21 cellular contexts compared by ENCODE assay signal in genomic region chr10:63799511-63799910, GRCh38.
DNase-seq lines count a peak whose midpoint lies in the region; ATAC-seq and TF ChIP-seq lines count a peak whose summit lies in the region.
"Had no signal": no experiment of that assay in that cellular context is flagged by ENCODE, and none has a peak within 500 bp of the region (broad histone marks: within the 10 kb centered on the region; RNA-seq: fewer than 3 reads in every experiment).

No MANE protein-coding gene starts in this region.

- ATAC-seq in lung (ENCODE audit: insufficient read depth, low FRiP score) (no peak), GM18505 (IDR thresholded peaks at IDR 0.05; ENCODE audit: unreplicated experiment) (no peak)
- ATAC-seq in activated CD4-positive, CD25-positive, alpha-beta regulatory T cell treated with anti-CD3 and anti-CD28 coated beads, Interleukin-2, amount 50 U/mL, for 24 hours, result no peak
- ATAC-seq: activated naive CD8-positive, alpha-beta T cell treated with anti-CD3 and anti-CD28 coated beads, Interleukin-2, amount 50 U/mL, for 24 hours; GM12878 had no signal

- no peaks in the 10 kb centered on the region for H3K27me3 ChIP-seq in lung (ENCODE audit: control insufficient read depth, insufficient read depth)
- H3K27me3 ChIP-seq in suprapubic skin, result no peaks in the 10 kb centered on the region
- H3K27me3 ChIP-seq: neutrophil, spleen had no signal

- H3K4me1 ChIP-seq in lung (ENCODE audit: control insufficient read depth in 2 of 2, insufficient read depth in 2 of 2, low read length in 2 of 2) (no peaks in the 10 kb centered on the region), suprapubic skin (peaks cover 8% of the 10 kb centered on the region)
- H3K4me1 ChIP-seq: HAP-1 had no signal

- TF ChIP-seq EP300 in suprapubic skin (IDR thresholded peaks at IDR 0.05), result no peak

- in situ Hi-C loops in ACHN (cut with HindIII; ENCODE audit: low pct_ligation_motif_present, low pct_unique_long_range_greater_than_20kb, low sequenced_read_pairs), result no loop called here

- H3K4me3 ChIP-seq in choroid plexus epithelial cell (ENCODE audit: low read depth, low read length) (peak overlapping the region; percentile 40), lung (no peak overlapping the region), suprapubic skin (no peak overlapping the region)
- H3K4me3 ChIP-seq: GM12878, HAP-1 had no signal

- H3K36me3 ChIP-seq in lung (ENCODE audit: control insufficient read depth in 2 of 2, insufficient read depth in 2 of 2, low read length in 2 of 2), result no peaks in the 10 kb centered on the region
- no peaks in the 10 kb centered on the region for H3K36me3 ChIP-seq in suprapubic skin
- H3K36me3 ChIP-seq: HAP-1, neutrophil, spleen had no signal

- DNase-seq in DMS53 (lab: John Stamatoyannopoulos, UW) (peak; percentile 32), DMS53 treated with DMSO at 0.1 percent for 48 hours (lab: John Stamatoyannopoulos, UW; ENCODE audit: unreplicated experiment) (no peak), choroid plexus epithelial cell (ENCODE audit: low read depth) (no peak), lung (ENCODE audit: low spot score) (no peak), suprapubic skin (ENCODE audit: low spot score in 2 of 2) (no peak), ACHN (no peak)
- DNase-seq: activated CD4-positive, alpha-beta T cell treated with anti-CD3 and anti-CD28 coated beads, Interleukin-2, amount 10 ng/mL, durations not matched to agents 24 days and 14 days; activated T-cell treated with anti-CD3 and anti-CD28 coated beads for 4 hours; CD4-positive, alpha-beta T cell; cortex of kidney; SHP77 treated with DMSO at 0.1 percent for 48 hours; spleen; stimulated activated naive CD4-positive, alpha-beta T cell; T-helper 9 cell had no signal

- TF ChIP-seq POLR2A in suprapubic skin (IDR thresholded peaks at IDR 0.05) (no peak), GM18505 (IDR thresholded peaks at IDR 0.05; ENCODE audit: borderline replicate concordance, extremely low read depth, insufficient read depth, insufficient read length) (no peak)

- H3K27ac ChIP-seq in lung (ENCODE audit: low read depth in 1 of 2, low read length in 1 of 2) (peak overlapping the region; percentile 36 to 58), suprapubic skin (peak overlapping the region; percentile 57)
- H3K27ac ChIP-seq: 22Rv1, neutrophil had no signal

- no peaks in the 10 kb centered on the region for H3K9me3 ChIP-seq in lung (ENCODE audit: control insufficient read depth in 2 of 2, insufficient read depth in 1 of 2, low read length in 1 of 2)
- H3K9me3 ChIP-seq in suprapubic skin, result no peaks in the 10 kb centered on the region
- H3K9me3 ChIP-seq: HAP-1, neutrophil, spleen had no signal

- TF ChIP-seq CTCF in choroid plexus epithelial cell (conservative IDR thresholded peaks at IDR 0.05; ENCODE audit: low read depth, low read length), result no peak
- no peak for TF ChIP-seq CTCF in lung (IDR thresholded peaks at IDR 0.05; ENCODE audit: control extremely low read depth, extremely low read depth)
- no peak for TF ChIP-seq CTCF in suprapubic skin (IDR thresholded peaks at IDR 0.05)

- 49 to 55% methylated on average over 6 of the region's 6 CpGs for WGBS in lung, 2 donors
- WGBS in suprapubic skin, result 50% methylated on average over 6 of the region's 6 CpGs
